In genomic region chr10:36624551-36625100, GRCh38 we compare ENCODE assay signal across 25 cellular contexts.
"Had no signal": no experiment of that assay in that cellular context is flagged by ENCODE, and none has a peak within 500 bp of the region (broad histone marks: within the 10 kb centered on the region; RNA-seq: fewer than 3 reads in every experiment).

No MANE protein-coding gene starts in this region.

- DNase-seq: activated CD4-positive, alpha-beta T cell treated with anti-CD3 and anti-CD28 coated beads for 48 hours; activated CD4-positive, alpha-beta T cell treated with anti-CD3 and anti-CD28 coated beads, Interleukin-2, amount 50 U/mL, for 48 hours; activated CD8-positive, alpha-beta memory T cell treated with anti-CD3 and anti-CD28 coated beads for 24 hours; activated effector memory CD4-positive, alpha-beta T cell treated with anti-CD3 and anti-CD28 coated beads, Interleukin-2, amount 50 U/mL, for 16 hours; activated naive CD4-positive, alpha-beta T cell treated with anti-CD3 and anti-CD28 coated beads for 36 hours; activated naive CD8-positive, alpha-beta T cell treated with anti-CD3 and anti-CD28 coated beads for 36 hours; amniotic stem cell; brain microvascular endothelial cell; caudate nucleus; foreskin keratinocyte; islet precursor cell; left lung; nephron progenitor cell; sigmoid colon; small intestine; stimulated activated CD4-positive, alpha-beta T cell treated with anti-CD3 and anti-CD28 coated beads, Interleukin-4, amount 100 ng/mL, for 24 hours; uterus; WERI-Rb-1 had no signal

- H3K4me3 ChIP-seq: hepatocyte, left lung, lung, prostate gland, sigmoid colon, thoracic aorta, uterus had no signal

- ATAC-seq: activated CD4-positive, CD25-positive, alpha-beta regulatory T cell treated with anti-CD3 and anti-CD28 coated beads, Interleukin-2, amount 50 U/mL, for 24 hours; esophagus mucosa; foreskin keratinocyte; left lung; stimulated activated effector memory CD8-positive, alpha-beta T cell treated with anti-CD3 and anti-CD28 coated beads, Interleukin-12 subunit alpha, Interleukin-12 subunit beta, amount 100 ng/mL, for 72 hours had no signal
